Comparison of ENCODE assay signal across 16 cellular contexts in genomic region chr21:45476582-45476981, GRCh38.
DNase-seq lines count a peak whose midpoint lies in the region; ATAC-seq and TF ChIP-seq lines count a peak whose summit lies in the region.
"Had no signal": no experiment of that assay in that cellular context is flagged by ENCODE, and none has a peak within 500 bp of the region (broad histone marks: within the 10 kb centered on the region; RNA-seq: fewer than 3 reads in every experiment).

No MANE protein-coding gene starts in this region.

- no peak overlapping the region for H3K27ac ChIP-seq in neuronal stem cell (replicated peaks; ENCODE audit: low read length)
- H3K27ac ChIP-seq: VCaP had no signal

- no peaks in the 10 kb centered on the region for H3K36me3 Mint-ChIP-seq in activated CD4-positive, alpha-beta T cell treated with anti-CD3 and anti-CD28 coated beads, Interleukin-2, amount 10 ng/mL, durations not matched to agents 7 days and 5 days (ENCODE audit: low read depth)
- no peaks in the 10 kb centered on the region for H3K36me3 Mint-ChIP-seq in activated naive CD8-positive, alpha-beta T cell treated with anti-CD3 and anti-CD28 coated beads, Interleukin-2, amount 10 ng/mL, durations not matched to agents 7 days and 5 days
- no peaks in the 10 kb centered on the region for H3K36me3 Mint-ChIP-seq in MCF 10A (ENCODE audit: insufficient read depth, unreplicated experiment)

- no peak overlapping the region for H4K91ac ChIP-seq in neuronal stem cell (ENCODE audit: low read depth, low read length, poor library complexity)

- peak overlapping the region; percentile 1 for H3K4me3 Mint-ChIP-seq in activated CD4-positive, alpha-beta T cell treated with anti-CD3 and anti-CD28 coated beads, Interleukin-2, amount 10 ng/mL, durations not matched to agents 7 days and 5 days
- peak overlapping the region; percentile 2 for H3K4me3 Mint-ChIP-seq in activated naive CD8-positive, alpha-beta T cell treated with anti-CD3 and anti-CD28 coated beads, Interleukin-2, amount 10 ng/mL, durations not matched to agents 7 days and 5 days
- H3K4me3 Mint-ChIP-seq in MCF 10A (ENCODE audit: unreplicated experiment): no peak overlapping the region

- 100% methylated on average over 3 of the region's 6 CpGs; no CpG with 5 or more reads in 1 of the 2 donors for WGBS in neuronal stem cell (ENCODE audit: extremely low coverage in 2 of 2, insufficient read length in 2 of 2, insufficient replicate concordance in 1 of 2), 2 donors

- peak overlapping the region; percentile 68 for H3K27ac Mint-ChIP-seq in activated CD4-positive, alpha-beta T cell treated with anti-CD3 and anti-CD28 coated beads, Interleukin-2, amount 10 ng/mL, durations not matched to agents 7 days and 5 days
- H3K27ac Mint-ChIP-seq in activated naive CD8-positive, alpha-beta T cell treated with anti-CD3 and anti-CD28 coated beads, Interleukin-2, amount 10 ng/mL, durations not matched to agents 7 days and 5 days: peak overlapping the region; percentile 64
- H3K27ac Mint-ChIP-seq in MCF 10A (ENCODE audit: low read depth, unreplicated experiment): no peak overlapping the region

- H2BK5ac ChIP-seq in neuronal stem cell (ENCODE audit: low read length): no peak overlapping the region

- H3K9me3 ChIP-seq in neuronal stem cell (replicated peaks in 1 of 2; ENCODE audit: control insufficient read depth in 2 of 2, insufficient read depth in 1 of 2, low read depth in 1 of 2, low read length in 2 of 2): peaks cover 0 to 11% of the 10 kb centered on the region in 2 donors

- peaks cover 28% of the 10 kb centered on the region for H3K4me1 Mint-ChIP-seq in activated CD4-positive, alpha-beta T cell treated with anti-CD3 and anti-CD28 coated beads, Interleukin-2, amount 10 ng/mL, durations not matched to agents 7 days and 5 days
- H3K4me1 Mint-ChIP-seq in activated naive CD8-positive, alpha-beta T cell treated with anti-CD3 and anti-CD28 coated beads, Interleukin-2, amount 10 ng/mL, durations not matched to agents 7 days and 5 days: peaks cover 26% of the 10 kb centered on the region
- H3K4me1 Mint-ChIP-seq in MCF 10A (ENCODE audit: insufficient read depth, unreplicated experiment): no peaks in the 10 kb centered on the region

- H2BK120ac ChIP-seq in neuronal stem cell (ENCODE audit: low read depth, low read length): no peak overlapping the region

- H3K27me3 ChIP-seq in neuronal stem cell (ENCODE audit: control insufficient read depth in 3 of 3, insufficient read depth in 3 of 3, low read depth in 1 of 3, low read length in 3 of 3): peaks cover 0 to 19% (median 5%) of the 10 kb centered on the region in 3 experiments

- H2BK15ac ChIP-seq in neuronal stem cell (ENCODE audit: low read length): no peak overlapping the region

- H3K9me3 Mint-ChIP-seq in activated CD4-positive, alpha-beta T cell treated with anti-CD3 and anti-CD28 coated beads, Interleukin-2, amount 10 ng/mL, durations not matched to agents 7 days and 5 days: peaks cover 4% of the 10 kb centered on the region
- H3K9me3 Mint-ChIP-seq in activated naive CD8-positive, alpha-beta T cell treated with anti-CD3 and anti-CD28 coated beads, Interleukin-2, amount 10 ng/mL, durations not matched to agents 7 days and 5 days: no peaks in the 10 kb centered on the region
- H3K9me3 Mint-ChIP-seq in MCF 10A (ENCODE audit: unreplicated experiment): peaks cover 7% of the 10 kb centered on the region

- ATAC-seq in activated naive CD8-positive, alpha-beta T cell treated with anti-CD3 and anti-CD28 coated beads, Interleukin-2, amount 10 ng/mL, durations not matched to agents 7 days and 5 days (ENCODE audit: low read depth): no peak

- no peak for TF ChIP-seq CTCF in MCF 10A (IDR thresholded peaks at IDR 0.05; ENCODE audit: unreplicated experiment)

- BruUV-seq in MCF 10A (replicated peaks; lab: Mats Ljungman, UMichigan): no TSS peak

- H3K18ac ChIP-seq in neuronal stem cell (ENCODE audit: low read length): no peak overlapping the region

- peaks cover 13% of the 10 kb centered on the region for H3K79me1 ChIP-seq in neuronal stem cell (ENCODE audit: low read depth, low read length)

- no peak overlapping the region for H3K4ac ChIP-seq in neuronal stem cell (ENCODE audit: low read length)

- peak overlapping the region; percentile 55 for H3K9ac ChIP-seq in neuronal stem cell (ENCODE audit: low read depth, low read length, poor library complexity)

- CTCF ChIA-PET in activated CD4-positive, alpha-beta T cell treated with anti-CD3 and anti-CD28 coated beads, Interleukin-2, amount 10 ng/mL, durations not matched to agents 7 days and 5 days (lab: Charles Lee): no interaction called here
- CTCF ChIA-PET in HEK293T (lab: Yijun Ruan, JAX): no interaction called here
- CTCF ChIA-PET in MCF 10A (lab: Yijun Ruan, JAX): no interaction called here

- H2AK5ac ChIP-seq in neuronal stem cell (ENCODE audit: low read depth, low read length): no peak overlapping the region

- H3K27me3 Mint-ChIP-seq in activated CD4-positive, alpha-beta T cell treated with anti-CD3 and anti-CD28 coated beads, Interleukin-2, amount 10 ng/mL, durations not matched to agents 7 days and 5 days: no peaks in the 10 kb centered on the region
- H3K27me3 Mint-ChIP-seq in activated naive CD8-positive, alpha-beta T cell treated with anti-CD3 and anti-CD28 coated beads, Interleukin-2, amount 10 ng/mL, durations not matched to agents 7 days and 5 days: no peaks in the 10 kb centered on the region
- H3K27me3 Mint-ChIP-seq in MCF 10A (ENCODE audit: insufficient read depth, unreplicated experiment): no peaks in the 10 kb centered on the region

- no peak overlapping the region for H3K4me2 ChIP-seq in neuronal stem cell (ENCODE audit: insufficient read depth, low read length, poor library complexity, severe bottlenecking)

- H3K36me3 ChIP-seq in neuronal stem cell (replicated peaks in 1 of 2; ENCODE audit: control insufficient read depth in 2 of 2, insufficient read depth in 2 of 2, low read length in 2 of 2): peaks cover 0 to 25% of the 10 kb centered on the region in 2 donors

- POLR2A ChIA-PET in activated CD4-positive, alpha-beta T cell treated with anti-CD3 and anti-CD28 coated beads, Interleukin-2, amount 10 ng/mL, durations not matched to agents 7 days and 5 days (lab: Charles Lee): no interaction called here
- POLR2A ChIA-PET in HEK293T (lab: Yijun Ruan, JAX) (no interaction called here), MCF 10A (lab: Yijun Ruan, JAX) (no interaction called here)
- POLR2A ChIA-PET in activated naive CD8-positive, alpha-beta T cell treated with anti-CD3 and anti-CD28 coated beads, Interleukin-2, amount 10 ng/mL, durations not matched to agents 7 days and 5 days (lab: Charles Lee): no interaction called here

- intact Hi-C loops in MCF 10A (cut with micrococcal nuclease): no loop called here

- peaks cover 2 to 11% of the 10 kb centered on the region in 2 donors for H3K4me1 ChIP-seq in neuronal stem cell (ENCODE audit: control insufficient read depth in 2 of 2, insufficient read depth in 1 of 2, low read depth in 1 of 2, low read length in 2 of 2)

- no peak overlapping the region for H3K23ac ChIP-seq in neuronal stem cell (ENCODE audit: low read depth, low read length, poor library complexity)

- H4K8ac ChIP-seq in neuronal stem cell (ENCODE audit: low read depth, low read length): no peak overlapping the region

- H3K14ac ChIP-seq in neuronal stem cell (ENCODE audit: low read length): no peak overlapping the region

- H3K4me3 ChIP-seq in neuronal stem cell (ENCODE audit: low read length in 2 of 2): peak overlapping the region in 1 of 2 donors; percentile 23

- DNase-seq in activated CD4-positive, alpha-beta T cell treated with anti-CD3 and anti-CD28 coated beads, Interleukin-2, amount 10 ng/mL, durations not matched to agents 7 days and 5 days: no peak
- DNase-seq in activated CD4-positive, alpha-beta T cell treated with anti-CD3 and anti-CD28 coated beads, Interleukin-2, amount 50 U/mL, for 48 hours: no peak
- DNase-seq in HEK293T (ENCODE audit: extremely low spot score): no peak
- no peak for DNase-seq in activated naive CD8-positive, alpha-beta T cell treated with anti-CD3 and anti-CD28 coated beads, Interleukin-2, amount 10 ng/mL, durations not matched to agents 7 days and 5 days
- no peak for DNase-seq in neuronal stem cell (ENCODE audit: low spot score)
- DNase-seq in anterior cingulate cortex (lab: John Stamatoyannopoulos, UW): no peak
- DNase-seq in MCF 10A (ENCODE audit: unreplicated experiment): no peak
- DNase-seq in COR-L47 (lab: John Stamatoyannopoulos, UW): no peak
- DNase-seq: activated effector memory CD4-positive, alpha-beta T cell treated with Interleukin-2 at 50 U/mL for 16 hours; EL; HCEC 1CT; islet precursor cell; KBM-7; NCI-H187 treated with DMSO at 0.1 percent for 48 hours; NCI-H510A had no signal

- no peak overlapping the region for H2BK12ac ChIP-seq in neuronal stem cell (ENCODE audit: low read length)

- no peak overlapping the region for H2AFZ ChIP-seq in neuronal stem cell (ENCODE audit: low read length)

TF ChIP-seq in HEK293T, 16 proteins besides CTCF, POLR2A, EP300 and RAD21:
- TF ChIP-seq CTBP1 (IDR thresholded peaks at IDR 0.05; ENCODE audit: borderline replicate concordance) (0 out of 2 replicates have a peak, but pooled peaks have one; percentile 31), NFRKB (IDR thresholded peaks at IDR 0.05) (no peak), TARDBP (IDR thresholded peaks at IDR 0.05) (peak; percentile 84), ELF4 (IDR thresholded peaks at IDR 0.05) (no peak)
